In the genomic region with DNA sequence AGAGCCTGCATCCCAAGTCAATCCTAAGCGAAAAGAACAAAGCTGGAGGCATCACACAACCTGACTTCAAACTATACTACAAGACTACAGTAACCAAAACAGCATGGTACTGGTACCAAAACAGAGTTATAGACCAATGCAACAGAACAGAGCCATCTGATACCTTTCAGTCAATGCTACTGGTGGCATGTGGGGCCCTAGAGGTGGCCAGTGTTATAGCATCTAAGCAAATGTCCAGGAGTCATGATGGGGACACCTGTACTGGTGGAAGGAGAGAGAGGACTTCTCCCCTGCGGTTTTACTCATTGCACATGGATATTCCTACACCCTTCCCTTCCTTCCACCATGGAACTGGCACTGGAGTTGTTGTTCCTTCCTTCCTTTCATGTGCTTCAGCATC, we compare ENCODE assay signal across 2 cellular contexts.
TF ChIP-seq lines count a peak whose summit lies in the region.

No MANE protein-coding gene starts in this region.

TF ChIP-seq in SK-N-SH, 30 proteins besides CTCF, POLR2A, EP300 and RAD21:
- TF ChIP-seq JUND (IDR thresholded peaks at IDR 0.05), result no peak
- TF ChIP-seq, protein P1, sequence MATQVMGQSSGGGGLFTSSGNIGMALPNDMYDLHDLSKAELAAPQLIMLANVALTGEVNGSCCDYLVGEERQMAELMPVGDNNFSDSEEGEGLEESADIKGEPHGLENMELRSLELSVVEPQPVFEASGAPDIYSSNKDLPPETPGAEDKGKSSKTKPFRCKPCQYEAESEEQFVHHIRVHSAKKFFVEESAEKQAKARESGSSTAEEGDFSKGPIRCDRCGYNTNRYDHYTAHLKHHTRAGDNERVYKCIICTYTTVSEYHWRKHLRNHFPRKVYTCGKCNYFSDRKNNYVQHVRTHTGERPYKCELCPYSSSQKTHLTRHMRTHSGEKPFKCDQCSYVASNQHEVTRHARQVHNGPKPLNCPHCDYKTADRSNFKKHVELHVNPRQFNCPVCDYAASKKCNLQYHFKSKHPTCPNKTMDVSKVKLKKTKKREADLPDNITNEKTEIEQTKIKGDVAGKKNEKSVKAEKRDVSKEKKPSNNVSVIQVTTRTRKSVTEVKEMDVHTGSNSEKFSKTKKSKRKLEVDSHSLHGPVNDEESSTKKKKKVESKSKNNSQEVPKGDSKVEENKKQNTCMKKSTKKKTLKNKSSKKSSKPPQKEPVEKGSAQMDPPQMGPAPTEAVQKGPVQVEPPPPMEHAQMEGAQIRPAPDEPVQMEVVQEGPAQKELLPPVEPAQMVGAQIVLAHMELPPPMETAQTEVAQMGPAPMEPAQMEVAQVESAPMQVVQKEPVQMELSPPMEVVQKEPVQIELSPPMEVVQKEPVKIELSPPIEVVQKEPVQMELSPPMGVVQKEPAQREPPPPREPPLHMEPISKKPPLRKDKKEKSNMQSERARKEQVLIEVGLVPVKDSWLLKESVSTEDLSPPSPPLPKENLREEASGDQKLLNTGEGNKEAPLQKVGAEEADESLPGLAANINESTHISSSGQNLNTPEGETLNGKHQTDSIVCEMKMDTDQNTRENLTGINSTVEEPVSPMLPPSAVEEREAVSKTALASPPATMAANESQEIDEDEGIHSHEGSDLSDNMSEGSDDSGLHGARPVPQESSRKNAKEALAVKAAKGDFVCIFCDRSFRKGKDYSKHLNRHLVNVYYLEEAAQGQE (IDR thresholded peaks at IDR 0.05; ENCODE audit: low read depth, low read length), result no peak
- no peak for TF ChIP-seq MXI1 (IDR thresholded peaks at IDR 0.05; ENCODE audit: low read depth, low read length)
- TF ChIP-seq FOXJ3 (CRISPR knock-in tag; IDR thresholded peaks at IDR 0.05), result no peak
TF ChIP-seq in SK-N-SH: peak in this region for 0.

TF ChIP-seq in SK-N-SH treated with all-trans-retinoic acid at 6 μM for 48 hours, 23 proteins besides CTCF, POLR2A, EP300 and RAD21:
- TF ChIP-seq ZFP3 (CRISPR knock-in tag; IDR thresholded peaks at IDR 0.05) (no peak), RARB (CRISPR knock-in tag; IDR thresholded peaks at IDR 0.05) (no peak), GLIS3 (CRISPR knock-in tag; IDR thresholded peaks at IDR 0.05) (no peak), BACH2 (CRISPR knock-in tag; IDR thresholded peaks at IDR 0.05; ENCODE audit: borderline replicate concordance) (no peak), ZFP30 (CRISPR knock-in tag; IDR thresholded peaks at IDR 0.05) (no peak), CSDC2 (CRISPR knock-in tag; IDR thresholded peaks at IDR 0.05) (no peak), PPARA (CRISPR knock-in tag; IDR thresholded peaks at IDR 0.05; ENCODE audit: borderline replicate concordance) (no peak), ESRRG (CRISPR knock-in tag; IDR thresholded peaks at IDR 0.05) (no peak), ZC3H10 (CRISPR knock-in tag; IDR thresholded peaks at IDR 0.05) (no peak), ARNTL (CRISPR knock-in tag; IDR thresholded peaks at IDR 0.05; ENCODE audit: borderline replicate concordance, low read depth) (no peak)
- TF ChIP-seq, protein P2, sequence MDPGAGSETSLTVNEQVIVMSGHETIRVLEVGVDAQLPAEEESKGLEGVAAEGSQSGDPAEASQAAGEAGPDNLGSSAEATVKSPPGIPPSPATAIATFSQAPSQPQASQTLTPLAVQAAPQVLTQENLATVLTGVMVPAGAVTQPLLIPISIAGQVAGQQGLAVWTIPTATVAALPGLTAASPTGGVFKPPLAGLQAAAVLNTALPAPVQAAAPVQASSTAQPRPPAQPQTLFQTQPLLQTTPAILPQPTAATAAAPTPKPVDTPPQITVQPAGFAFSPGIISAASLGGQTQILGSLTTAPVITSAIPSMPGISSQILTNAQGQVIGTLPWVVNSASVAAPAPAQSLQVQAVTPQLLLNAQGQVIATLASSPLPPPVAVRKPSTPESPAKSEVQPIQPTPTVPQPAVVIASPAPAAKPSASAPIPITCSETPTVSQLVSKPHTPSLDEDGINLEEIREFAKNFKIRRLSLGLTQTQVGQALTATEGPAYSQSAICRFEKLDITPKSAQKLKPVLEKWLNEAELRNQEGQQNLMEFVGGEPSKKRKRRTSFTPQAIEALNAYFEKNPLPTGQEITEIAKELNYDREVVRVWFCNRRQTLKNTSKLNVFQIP (CRISPR knock-in tag; IDR thresholded peaks at IDR 0.05; ENCODE audit: borderline replicate concordance, low read depth), result no peak
- TF ChIP-seq, protein P3, sequence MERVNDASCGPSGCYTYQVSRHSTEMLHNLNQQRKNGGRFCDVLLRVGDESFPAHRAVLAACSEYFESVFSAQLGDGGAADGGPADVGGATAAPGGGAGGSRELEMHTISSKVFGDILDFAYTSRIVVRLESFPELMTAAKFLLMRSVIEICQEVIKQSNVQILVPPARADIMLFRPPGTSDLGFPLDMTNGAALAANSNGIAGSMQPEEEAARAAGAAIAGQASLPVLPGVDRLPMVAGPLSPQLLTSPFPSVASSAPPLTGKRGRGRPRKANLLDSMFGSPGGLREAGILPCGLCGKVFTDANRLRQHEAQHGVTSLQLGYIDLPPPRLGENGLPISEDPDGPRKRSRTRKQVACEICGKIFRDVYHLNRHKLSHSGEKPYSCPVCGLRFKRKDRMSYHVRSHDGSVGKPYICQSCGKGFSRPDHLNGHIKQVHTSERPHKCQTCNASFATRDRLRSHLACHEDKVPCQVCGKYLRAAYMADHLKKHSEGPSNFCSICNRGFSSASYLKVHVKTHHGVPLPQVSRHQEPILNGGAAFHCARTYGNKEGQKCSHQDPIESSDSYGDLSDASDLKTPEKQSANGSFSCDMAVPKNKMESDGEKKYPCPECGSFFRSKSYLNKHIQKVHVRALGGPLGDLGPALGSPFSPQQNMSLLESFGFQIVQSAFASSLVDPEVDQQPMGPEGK (CRISPR knock-in tag; IDR thresholded peaks at IDR 0.05; ENCODE audit: borderline replicate concordance), result no peak
TF ChIP-seq in SK-N-SH treated with all-trans-retinoic acid at 6 μM for 48 hours: peak in this region for 0.
